Comparison of ENCODE assay signal across 10 cellular contexts in genomic region chr6:90135672-90136071, GRCh38.
DNase-seq lines count a peak whose midpoint lies in the region; ATAC-seq and TF ChIP-seq lines count a peak whose summit lies in the region.
"Had no signal": no experiment of that assay in that cellular context is flagged by ENCODE, and none has a peak within 500 bp of the region (broad histone marks: within the 10 kb centered on the region; RNA-seq: fewer than 3 reads in every experiment).

No MANE protein-coding gene starts in this region.

- CTCF ChIA-PET in CD4-positive, alpha-beta T cell (lab: Charles Lee) = no interaction called here

- ATAC-seq in CD4-positive, alpha-beta T cell (ENCODE audit: poor library complexity) = no peak
- no peak for ATAC-seq in naive thymus-derived CD8-positive, alpha-beta T cell
- ATAC-seq in HG03460 (IDR thresholded peaks at IDR 0.05; ENCODE audit: unreplicated experiment) = no peak
- ATAC-seq in HG03565 (IDR thresholded peaks at IDR 0.05; ENCODE audit: unreplicated experiment) = no peak
- ATAC-seq: sciatic nerve had no signal

- peaks cover 2% of the 10 kb centered on the region for H3K9me3 Mint-ChIP-seq in CD4-positive, alpha-beta T cell
- no peaks in the 10 kb centered on the region for H3K9me3 Mint-ChIP-seq in naive thymus-derived CD8-positive, alpha-beta T cell

- peak overlapping the region; percentile 70 for H3K27ac Mint-ChIP-seq in CD4-positive, alpha-beta T cell
- peak overlapping the region; percentile 32 to 95 (median 78) for H3K27ac Mint-ChIP-seq in naive thymus-derived CD8-positive, alpha-beta T cell

- no peak overlapping the region for H3K27ac ChIP-seq in CD4-positive, alpha-beta T cell (ENCODE audit: low read depth, low read length)
- no peak overlapping the region for H3K27ac ChIP-seq in effector memory CD4-positive, alpha-beta T cell (ENCODE audit: insufficient read depth, low read length, poor library complexity, severe bottlenecking)

- H3K36me3 Mint-ChIP-seq in CD4-positive, alpha-beta T cell (ENCODE audit: low read depth) = peaks cover 23% of the 10 kb centered on the region
- H3K36me3 Mint-ChIP-seq in naive thymus-derived CD8-positive, alpha-beta T cell = peaks cover 0 to 5% (median 2%) of the 10 kb centered on the region in 3 donors

- intact Hi-C loops in CD4-positive, alpha-beta T cell (cut with DNase I, micrococcal nuclease) = loop anchor here in 1 of 2 experiments (5.0 kb wide), 1 partner anchor 38 kb away; no protein-coding TSS in a partner anchor

- H3K4me1 ChIP-seq in effector memory CD4-positive, alpha-beta T cell (ENCODE audit: control insufficient read depth, insufficient read depth, low read length, poor library complexity, severe bottlenecking) = no peaks in the 10 kb centered on the region

- no peaks in the 10 kb centered on the region for H3K36me3 ChIP-seq in effector memory CD4-positive, alpha-beta T cell (ENCODE audit: control insufficient read depth, insufficient read depth, low read length)

- H3K4me3 Mint-ChIP-seq in CD4-positive, alpha-beta T cell = peak overlapping the region; percentile 40
- peak overlapping the region in 6 of 10 donors; percentile 0 to 72 (median 14) for H3K4me3 Mint-ChIP-seq in naive thymus-derived CD8-positive, alpha-beta T cell

- no peak overlapping the region for H3K4me3 ChIP-seq in effector memory CD4-positive, alpha-beta T cell (ENCODE audit: insufficient read depth, low read depth, low read length, poor library complexity, severe bottlenecking)

- no peaks in the 10 kb centered on the region for H3K27me3 ChIP-seq in CD4-positive, alpha-beta T cell (ENCODE audit: control insufficient read depth, insufficient read depth, low read length)
- no peaks in the 10 kb centered on the region for H3K27me3 ChIP-seq in effector memory CD4-positive, alpha-beta T cell (replicated peaks; ENCODE audit: control insufficient read depth, insufficient read depth, low read length, poor library complexity, severe bottlenecking)

- POLR2A ChIA-PET in CD4-positive, alpha-beta T cell (lab: Charles Lee) = no interaction called here
- POLR2A ChIA-PET in naive thymus-derived CD8-positive, alpha-beta T cell (lab: Charles Lee) = interaction anchor here (0.6 to 1.7 kb wide), 3 partner anchors 8 to 134 kb away, joined by 3 to 6 read pairs (median 5); no protein-coding TSS in a partner anchor

- H3K9me3 ChIP-seq in CD4-positive, alpha-beta T cell (ENCODE audit: control insufficient read depth, low read length) = no peaks in the 10 kb centered on the region
- no peaks in the 10 kb centered on the region for H3K9me3 ChIP-seq in effector memory CD4-positive, alpha-beta T cell (ENCODE audit: control insufficient read depth, low read length)

- no peak for DNase-seq in CD4-positive, alpha-beta T cell
- DNase-seq in M059J (ENCODE audit: low read depth) (peak; percentile 56), astrocyte of the hippocampus (ENCODE audit: low read depth, low spot score) (peak; percentile 82)
- no peak for DNase-seq in naive thymus-derived CD8-positive, alpha-beta T cell
- no peak for DNase-seq in stimulated activated CD4-positive, alpha-beta T cell treated with anti-CD3 and anti-CD28 coated beads, Interleukin-1b, Interleukin-23, amount 100 ng/mL, for 48 hours
- no peak for DNase-seq in effector memory CD4-positive, alpha-beta T cell
- DNase-seq: stimulated activated CD8-positive, alpha-beta memory T cell treated with anti-CD3 and anti-CD28 coated beads, Interleukin-4, amount 100 ng/mL, for 48 hours had no signal

- H3K4me1 Mint-ChIP-seq in CD4-positive, alpha-beta T cell (ENCODE audit: low read depth) = peaks cover 86% of the 10 kb centered on the region
- H3K4me1 Mint-ChIP-seq in naive thymus-derived CD8-positive, alpha-beta T cell = peaks cover 56 to 91% (median 85%) of the 10 kb centered on the region in 4 donors

- no peak for TF ChIP-seq CTCF in CD4-positive, alpha-beta T cell (IDR thresholded peaks at IDR 0.05)

- no peaks in the 10 kb centered on the region for H3K27me3 Mint-ChIP-seq in CD4-positive, alpha-beta T cell
- H3K27me3 Mint-ChIP-seq in naive thymus-derived CD8-positive, alpha-beta T cell = no peaks in the 10 kb centered on the region

Comparison
In these comparisons a context has a peak if more than half of its experiments do, and no peak if none do; other contexts are left out.
1. DNase-seq: peak in M059J (single experiment) and astrocyte of the hippocampus (single experiment); none in CD4-positive, alpha-beta T cell (0 of 10), naive thymus-derived CD8-positive, alpha-beta T cell (0 of 10), stimulated activated CD4-positive, alpha-beta T cell treated with anti-CD3 and anti-CD28 coated beads, Interleukin-1b, Interleukin-23, amount 100 ng/mL, for 48 hours (single experiment) and effector memory CD4-positive, alpha-beta T cell (0 of 3).